Comparison of ENCODE assay signal across 9 cellular contexts in the genomic region with DNA sequence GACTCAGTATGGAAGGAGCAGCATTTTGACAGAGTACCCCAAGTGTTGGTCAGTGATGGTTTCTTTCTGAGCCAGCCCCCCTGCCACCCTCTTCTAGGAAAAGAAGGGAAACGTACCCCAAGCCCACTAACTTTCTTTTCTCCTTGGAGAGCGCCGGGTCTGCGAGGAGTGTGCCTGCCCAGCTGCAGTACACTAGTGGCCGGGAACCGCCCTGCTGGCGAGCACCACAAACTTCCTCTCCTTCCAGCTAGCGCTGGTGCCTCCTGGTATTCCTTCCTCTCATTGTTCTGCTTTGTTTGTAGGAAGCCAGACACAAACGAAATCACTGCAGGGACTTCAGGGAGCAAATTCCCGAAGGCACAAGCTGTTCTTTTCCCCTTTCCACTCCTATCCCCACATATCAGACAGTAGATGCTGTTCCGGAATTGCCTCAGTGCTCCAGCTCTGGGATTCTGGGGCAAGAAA. TPM values are rescaled to one million over a fixed set of nuclear protein-coding genes. Genes with fewer than 3 reads are reported as not detected.
A peak's percentile ranks its signal among the peaks of the same experiment; 100 is the strongest.
DNase-seq lines count a peak whose midpoint lies in the region; TF ChIP-seq lines count a peak whose summit lies in the region.
"Had no signal": no experiment of that assay in that cellular context is flagged by ENCODE, and none has a peak within 500 bp of the region (broad histone marks: within the 10 kb centered on the region; RNA-seq: fewer than 3 reads in every experiment).

No MANE protein-coding gene starts in this region.

- H3K4me1 ChIP-seq in HUES64 (ENCODE audit: insufficient read depth, low read length) (peaks cover 12% of the 10 kb centered on the region; the same call in 1 of the 2 replicates), suprapubic skin (peaks cover 29% of the 10 kb centered on the region)

- TF ChIP-seq POLR2A in suprapubic skin (IDR thresholded peaks at IDR 0.05), result no peak

- H3K9me3 ChIP-seq in HUES64 (ENCODE audit: insufficient read depth, low read depth, low read length), result no peaks in the 10 kb centered on the region
- H3K9me3 ChIP-seq in suprapubic skin, result no peaks in the 10 kb centered on the region

- WGBS in HUES64, result 3% methylated on average over 11 of the region's 11 CpGs
- WGBS in suprapubic skin, result 4% methylated on average over 11 of the region's 11 CpGs

- no peak for TF ChIP-seq EP300 in suprapubic skin (IDR thresholded peaks at IDR 0.05)

- H3K36me3 ChIP-seq in HUES64 (ENCODE audit: insufficient read depth, low read length) (no peaks in the 10 kb centered on the region), suprapubic skin (no peaks in the 10 kb centered on the region)

- H3K27me3 ChIP-seq in HUES64 (ENCODE audit: insufficient read depth, low read length), result peaks cover 100% of the 10 kb centered on the region
- no peaks in the 10 kb centered on the region for H3K27me3 ChIP-seq in layer of hippocampus (ENCODE audit: control insufficient read depth, insufficient read depth, low read length)
- H3K27me3 ChIP-seq in suprapubic skin, result peaks cover 4% of the 10 kb centered on the region

- DNase-seq in AG10803 (ENCODE audit: low read depth) (peak; percentile 57), T47D (ENCODE audit: low read depth in 1 of 2, low spot score in 1 of 2) (peak; percentile 39 to 70), suprapubic skin (ENCODE audit: low spot score in 2 of 2) (peak in 1 of 2 donors; percentile 68)
- no peak for DNase-seq in activated CD4-positive, alpha-beta T cell treated with anti-CD3 and anti-CD28 coated beads for 48 hours
- no peak for DNase-seq in central memory CD4-positive, alpha-beta T cell
- DNase-seq in stimulated activated naive CD4-positive, alpha-beta T cell treated with Interleukin-2 at 50 U/mL for 16 hours (lab: John Stamatoyannopoulos, UW), result no peak

- H3K4me3 ChIP-seq in AG10803 (ENCODE audit: low read length) (peak overlapping the region; percentile 78), HUES64 (ENCODE audit: low read length) (peak overlapping the region; percentile 60), suprapubic skin (peak overlapping the region; percentile 78)

- TF ChIP-seq CTCF in AG10803 (conservative IDR thresholded peaks at IDR 0.05; ENCODE audit: low read length) (peak; percentile 34), suprapubic skin (IDR thresholded peaks at IDR 0.05) (no peak)

- H3K27ac ChIP-seq in HUES64 (ENCODE audit: low read depth, low read length) (no peak overlapping the region), layer of hippocampus (ENCODE audit: low read depth, low read length) (peak overlapping the region; percentile 4), suprapubic skin (peak overlapping the region; percentile 23)

- in situ Hi-C loops in T47D (cut with HindIII; ENCODE audit: low pct_unique_long_range_greater_than_20kb, low sequenced_read_pairs), result no loop called here

- no peak overlapping the region for H3K9ac ChIP-seq in HUES64 (ENCODE audit: low read depth, low read length)

RNA-seq across cellular contexts. Expression of a gene that starts 1.8 kb away (rescaled TPM):
- not detected for polyA plus RNA-seq in HUES64 (2013, experiment 1 of 2)
- polyA plus RNA-seq in HUES64 (2013, experiment 2 of 2), result 0.25 TPM
- 1 to 10 TPM; 1.9 to 3.2 (median 2.5) TPM for total RNA-seq in suprapubic skin
- total RNA-seq: bronchial epithelial cell had no signal

Comparison
In these comparisons a context has a peak if more than half of its experiments do, and no peak if none do; other contexts are left out.
1. DNase-seq: peak in AG10803 (single experiment) and T47D (2 of 2); none in activated CD4-positive, alpha-beta T cell treated with anti-CD3 and anti-CD28 coated beads for 48 hours (single experiment), central memory CD4-positive, alpha-beta T cell (single experiment) and stimulated activated naive CD4-positive, alpha-beta T cell treated with Interleukin-2 at 50 U/mL for 16 hours (single experiment).
2. Peak in every context shown above with its lines, with median percentiles within 50 percentile points of each other: H3K4me3 ChIP-seq.